In genomic region chr19:19423322-19423721, GRCh38 we compare ENCODE assay signal across 31 cellular contexts. TPM values are rescaled to one million over a fixed set of nuclear protein-coding genes. Genes with fewer than 3 reads are reported as not detected.
DNase-seq lines count a peak whose midpoint lies in the region; ATAC-seq and TF ChIP-seq lines count a peak whose summit lies in the region.
"Had no signal": no experiment of that assay in that cellular context is flagged by ENCODE, and none has a peak within 500 bp of the region (broad histone marks: within the 10 kb centered on the region; RNA-seq: fewer than 3 reads in every experiment).

No MANE protein-coding gene starts in this region.

- H3K4me1 ChIP-seq in trophoblast cell (ENCODE audit: control insufficient read depth in 1 of 2, insufficient read depth in 2 of 2, low read length in 2 of 2) (no peaks in the 10 kb centered on the region), mesendoderm (ENCODE audit: control insufficient read depth, low read depth, low read length) (no peaks in the 10 kb centered on the region)

- H3K18ac ChIP-seq in trophoblast cell (ENCODE audit: low read length) (no peak overlapping the region), mesendoderm (ENCODE audit: low read length) (no peak overlapping the region)

- CTCF ChIA-PET in HEK293T (lab: Yijun Ruan, JAX): no interaction called here

- H3K14ac ChIP-seq in trophoblast cell (ENCODE audit: low read length): no peak overlapping the region

- H2BK5ac ChIP-seq in trophoblast cell (ENCODE audit: low read depth, low read length, poor library complexity) (no peak overlapping the region), mesendoderm (ENCODE audit: low read length) (no peak overlapping the region)

- intact Hi-C loops in natural killer cell (cut with micrococcal nuclease): loop anchor here (5.0 kb wide), 1 partner anchor 36 kb away; no protein-coding TSS in a partner anchor

- H4K8ac ChIP-seq in trophoblast cell (ENCODE audit: low read depth, low read length) (no peak overlapping the region), mesendoderm (ENCODE audit: low read depth, low read length) (no peak overlapping the region)

- H3K4ac ChIP-seq in trophoblast cell (ENCODE audit: low read depth, low read length) (peak overlapping the region; percentile 87), mesendoderm (ENCODE audit: low read depth, low read length) (no peak overlapping the region)

- no peak overlapping the region for H3K4me3 Mint-ChIP-seq in natural killer cell
- H3K4me3 Mint-ChIP-seq in natural killer cell treated with Interleukin-12 subunit alpha and Interleukin-12 subunit beta and Interleukin-15 and Interleukin-18, amount 100 ng/mL, for 72 hours: no peak overlapping the region
- H3K4me3 Mint-ChIP-seq: activated CD4-positive, alpha-beta T cell treated with anti-CD3 and anti-CD28 coated beads for 36 hours; activated naive CD8-positive, alpha-beta T cell treated with anti-CD3 and anti-CD28 coated beads, Interleukin-2, amount 50 U/mL, for 24 hours; B cell; neural progenitor cell; T-helper 2 cell treated with Interferon-gamma antibody and Interleukin-4, amounts not matched to agents 5 μg/mL and 100 μg/mL, for 36 hours had no signal

- no peaks in the 10 kb centered on the region for H3K36me3 Mint-ChIP-seq in natural killer cell
- no peaks in the 10 kb centered on the region for H3K36me3 Mint-ChIP-seq in natural killer cell treated with Interleukin-12 subunit alpha and Interleukin-12 subunit beta and Interleukin-15 and Interleukin-18, amount 100 ng/mL, for 72 hours

- no peak overlapping the region for H3K56ac ChIP-seq in mesendoderm (ENCODE audit: low read length)

- peaks cover 45% of the 10 kb centered on the region for H3K79me2 ChIP-seq in trophoblast cell (ENCODE audit: control insufficient read depth, insufficient read depth, low read length, poor library complexity)
- peaks cover 92% of the 10 kb centered on the region for H3K79me2 ChIP-seq in mesendoderm (ENCODE audit: control insufficient read depth, insufficient read depth, low read length)

- peak overlapping the region; percentile 88 to 94 for H3K27ac Mint-ChIP-seq in natural killer cell
- H3K27ac Mint-ChIP-seq in natural killer cell treated with Interleukin-12 subunit alpha and Interleukin-12 subunit beta and Interleukin-15 and Interleukin-18, amount 100 ng/mL, for 72 hours: peak overlapping the region in 1 of 2 donors; percentile 88
- H3K27ac Mint-ChIP-seq: activated CD4-positive, alpha-beta T cell treated with anti-CD3 and anti-CD28 coated beads for 36 hours; activated naive CD8-positive, alpha-beta T cell treated with anti-CD3 and anti-CD28 coated beads, Interleukin-2, amount 50 U/mL, for 24 hours; B cell; neural progenitor cell; T-helper 2 cell treated with Interferon-gamma antibody and Interleukin-4, amounts not matched to agents 5 μg/mL and 100 μg/mL, for 36 hours had no signal

- H4K12ac ChIP-seq in trophoblast cell (ENCODE audit: low read depth, low read length): no peak overlapping the region

- H3K27me3 ChIP-seq in trophoblast cell (ENCODE audit: insufficient read depth, low read length): no peaks in the 10 kb centered on the region
- H3K27me3 ChIP-seq in mesendoderm (ENCODE audit: insufficient read depth, low read length, poor library complexity): no peaks in the 10 kb centered on the region
- H3K27me3 ChIP-seq: neural progenitor cell, testis had no signal

- H2AFZ ChIP-seq in trophoblast cell (ENCODE audit: insufficient read depth, low read length, poor library complexity): no peak overlapping the region
- H2AFZ ChIP-seq: neural progenitor cell had no signal

- H3K4me3 ChIP-seq in trophoblast cell (ENCODE audit: low read depth, low read length) (no peak overlapping the region), mesendoderm (ENCODE audit: low read length) (no peak overlapping the region)
- H3K4me3 ChIP-seq: lower lobe of right lung, neural progenitor cell, testis had no signal

- no peak for DNase-seq in natural killer cell
- no peak for DNase-seq in natural killer cell treated with Interleukin-12 subunit alpha and Interleukin-12 subunit beta and Interleukin-15 and Interleukin-18, amount 100 ng/mL, for 72 hours (ENCODE audit: low spot score)
- peak; percentile 40 for DNase-seq in globus pallidus (ENCODE audit: low spot score)
- DNase-seq in trophoblast cell: no peak
- no peak for DNase-seq in HEK293T (ENCODE audit: extremely low spot score)
- no peak for DNase-seq in activated CD8-positive, alpha-beta memory T cell treated with anti-CD3 and anti-CD28 coated beads for 24 hours
- DNase-seq in mesendoderm: no peak
- DNase-seq in NCI-H2171 (lab: John Stamatoyannopoulos, UW): no peak
- DNase-seq: activated CD4-positive, alpha-beta T cell treated with anti-CD3 and anti-CD28 coated beads for 36 hours; activated gamma-delta T cell treated with Interleukin-2 at 50 U/mL for 16 hours; activated naive CD8-positive, alpha-beta T cell treated with anti-CD3 and anti-CD28 coated beads, Interleukin-2, amount 50 U/mL, for 24 hours; activated T-cell treated with anti-CD3 and anti-CD28 coated beads, Interleukin-2, amount 50 U/mL, for 1 hour; COR-L47; DMS53; glutamatergic neuron; HCEC 1CT; islet precursor cell; lower lobe of right lung; NCI-H1092 treated with DMSO at 0.1 percent for 48 hours; NCI-H2029; NCI-H345; NCI-H774; stimulated activated CD4-positive, alpha-beta T cell treated with anti-CD3 and anti-CD28 coated beads, Interleukin-15, amount 100 ng/mL, for 24 hours; stimulated activated naive CD4-positive, alpha-beta T cell; testis had no signal

- H2AK5ac ChIP-seq in trophoblast cell (ENCODE audit: low read length) (no peak overlapping the region), mesendoderm (ENCODE audit: low read length) (no peak overlapping the region)

- H3K36me3 ChIP-seq in trophoblast cell (ENCODE audit: control insufficient read depth in 1 of 2, insufficient read depth in 2 of 2, low read length in 2 of 2) (peaks cover 0 to 4% of the 10 kb centered on the region in 2 experiments), mesendoderm (ENCODE audit: control insufficient read depth, insufficient read depth, low read length) (peaks cover 2% of the 10 kb centered on the region)
- H3K36me3 ChIP-seq: lower lobe of right lung, neural progenitor cell had no signal

- H3K4me2 ChIP-seq in trophoblast cell (ENCODE audit: low read length) (no peak overlapping the region), mesendoderm (ENCODE audit: low read length) (no peak overlapping the region)
- H3K4me2 ChIP-seq: neural progenitor cell had no signal

- H3K27me3 Mint-ChIP-seq in natural killer cell (ENCODE audit: low read depth in 2 of 2): no peaks in the 10 kb centered on the region
- H3K27me3 Mint-ChIP-seq in natural killer cell treated with Interleukin-12 subunit alpha and Interleukin-12 subunit beta and Interleukin-15 and Interleukin-18, amount 100 ng/mL, for 72 hours: no peaks in the 10 kb centered on the region
- H3K27me3 Mint-ChIP-seq: activated CD4-positive, alpha-beta T cell treated with anti-CD3 and anti-CD28 coated beads for 36 hours; activated naive CD8-positive, alpha-beta T cell treated with anti-CD3 and anti-CD28 coated beads, Interleukin-2, amount 50 U/mL, for 24 hours; B cell had no signal

- H3K9me3 Mint-ChIP-seq in natural killer cell: peaks cover 0 to 2% of the 10 kb centered on the region in 2 donors
- H3K9me3 Mint-ChIP-seq in natural killer cell treated with Interleukin-12 subunit alpha and Interleukin-12 subunit beta and Interleukin-15 and Interleukin-18, amount 100 ng/mL, for 72 hours: no peaks in the 10 kb centered on the region
- H3K9me3 Mint-ChIP-seq: activated naive CD8-positive, alpha-beta T cell treated with anti-CD3 and anti-CD28 coated beads, Interleukin-2, amount 50 U/mL, for 24 hours; T-helper 2 cell treated with Interferon-gamma antibody and Interleukin-4, amounts not matched to agents 5 μg/mL and 100 μg/mL, for 36 hours had no signal

- H3K23ac ChIP-seq in trophoblast cell (ENCODE audit: low read length): no peak overlapping the region
- H3K23ac ChIP-seq in mesendoderm (ENCODE audit: low read length): no peak overlapping the region

- no peak overlapping the region for H4K5ac ChIP-seq in mesendoderm (ENCODE audit: low read length)

- H2BK15ac ChIP-seq in mesendoderm (replicated peaks; ENCODE audit: low read depth): no peak overlapping the region

- no peak overlapping the region for H4K91ac ChIP-seq in trophoblast cell (ENCODE audit: low read depth, low read length)

- H2BK120ac ChIP-seq in trophoblast cell (ENCODE audit: insufficient read depth, low read length, poor library complexity) (no peak overlapping the region), mesendoderm (ENCODE audit: low read depth, low read length) (no peak overlapping the region)

- TF ChIP-seq CTCF in natural killer cell (IDR thresholded peaks at IDR 0.05): no peak

- no CpG with 5 or more reads among the region's 8 CpGs for WGBS in trophoblast cell (ENCODE audit: extremely low coverage, insufficient coverage, insufficient read length)
- no CpG with 5 or more reads among the region's 8 CpGs for whole genome bisulfite sequencing in mesendoderm (ENCODE audit: extremely low coverage, insufficient coverage, low lambda C conversion rate)

- ATAC-seq in natural killer cell: no peak
- ATAC-seq in natural killer cell treated with Interleukin-12 subunit alpha and Interleukin-12 subunit beta and Interleukin-15 and Interleukin-18, amount 100 ng/mL, for 72 hours: no peak
- ATAC-seq: activated CD4-positive, alpha-beta T cell treated with anti-CD3 and anti-CD28 coated beads for 36 hours; activated naive CD8-positive, alpha-beta T cell treated with anti-CD3 and anti-CD28 coated beads, Interleukin-2, amount 50 U/mL, for 24 hours; lower lobe of right lung; sciatic nerve; SK-N-SH treated with all-trans-retinoic acid at 6 μM for 48 hours had no signal

- no peak overlapping the region for H2BK12ac ChIP-seq in trophoblast cell (ENCODE audit: low read length)

- POLR2A ChIA-PET in HEK293T (lab: Yijun Ruan, JAX): no interaction called here

- H3K79me1 ChIP-seq in trophoblast cell (ENCODE audit: low read length) (no peaks in the 10 kb centered on the region), mesendoderm (ENCODE audit: low read length) (peaks cover 22% of the 10 kb centered on the region)

- H3K27ac ChIP-seq in trophoblast cell (ENCODE audit: low read depth, low read length): no peak overlapping the region
- H3K27ac ChIP-seq in mesendoderm (ENCODE audit: low read depth, low read length): no peak overlapping the region
- H3K27ac ChIP-seq: epithelial cell of prostate, lower lobe of right lung, neural progenitor cell, testis had no signal

- H3K9ac ChIP-seq in trophoblast cell (ENCODE audit: low read length) (no peak overlapping the region), mesendoderm (ENCODE audit: low read length) (no peak overlapping the region)
- H3K9ac ChIP-seq: neural progenitor cell had no signal

- peaks cover 65 to 70% of the 10 kb centered on the region in 2 donors for H3K4me1 Mint-ChIP-seq in natural killer cell
- peaks cover 50 to 53% of the 10 kb centered on the region in 2 donors for H3K4me1 Mint-ChIP-seq in natural killer cell treated with Interleukin-12 subunit alpha and Interleukin-12 subunit beta and Interleukin-15 and Interleukin-18, amount 100 ng/mL, for 72 hours (ENCODE audit: low read depth in 2 of 2)

- no peaks in the 10 kb centered on the region for H3K9me3 ChIP-seq in trophoblast cell (ENCODE audit: insufficient read depth, low read depth, low read length)
- H3K9me3 ChIP-seq: lower lobe of right lung, testis had no signal

RNA-seq across cellular contexts. Expression of gene GATAD2A, which starts 17.8 kb away (rescaled TPM):
- 100 to 1,000 TPM; 209 to 232 (median 230) TPM for total RNA-seq in natural killer cell
- total RNA-seq in natural killer cell treated with Interleukin-12 subunit alpha and Interleukin-12 subunit beta and Interleukin-15 and Interleukin-18, amount 100 ng/mL, for 72 hours: 100 to 1,000 TPM; 171 to 224 TPM
- 115 and 116 TPM in 2 replicates for polyA plus RNA-seq in trophoblast cell (2013)
- polyA plus RNA-seq in mesendoderm (2013, experiment 1 of 2): 125 TPM
- 121 TPM for polyA plus RNA-seq in mesendoderm (2013, experiment 2 of 2)
